In the genomic region with DNA sequence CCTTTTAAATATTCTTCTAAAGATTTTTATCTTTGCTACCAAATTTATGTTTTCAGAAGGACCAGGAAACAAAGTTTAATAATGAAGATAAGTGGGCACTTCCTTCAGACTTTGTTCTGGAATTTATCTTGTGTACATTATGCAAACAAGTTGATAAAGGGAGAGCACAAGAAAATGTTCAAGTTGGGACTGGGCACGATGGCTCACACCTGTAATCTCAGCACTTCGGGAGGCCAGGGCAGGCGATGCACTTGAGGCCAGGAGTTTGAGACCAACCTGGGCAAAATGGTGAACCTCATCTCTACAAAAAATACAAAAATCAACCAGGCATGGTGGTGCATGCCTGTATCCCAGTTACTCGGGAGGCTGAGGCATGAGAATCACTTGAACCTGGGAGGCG, we compare ENCODE assay signal across 20 cellular contexts. TPM values are rescaled to one million over a fixed set of nuclear protein-coding genes. Genes with fewer than 3 reads are reported as not detected.
A peak's percentile ranks its signal among the peaks of the same experiment; 100 is the strongest.
DNase-seq lines count a peak whose midpoint lies in the region; ATAC-seq and TF ChIP-seq lines count a peak whose summit lies in the region.
"Had no signal": no experiment of that assay in that cellular context is flagged by ENCODE, and none has a peak within 500 bp of the region (broad histone marks: within the 10 kb centered on the region; RNA-seq: fewer than 3 reads in every experiment).

No MANE protein-coding gene starts in this region.

- H3K9me3 Mint-ChIP-seq in CD14-positive monocyte = peaks cover 0 to 5% (median 3%) of the 10 kb centered on the region in 7 donors
- no peaks in the 10 kb centered on the region for H3K9me3 Mint-ChIP-seq in dendritic cell treated with granulocyte-macrophage colony-stimulating factor and Interleukin-4, amounts not matched to agents 40 ng/mL and 50 ng/mL, for 4 days
- H3K9me3 Mint-ChIP-seq in activated naive CD4-positive, alpha-beta T cell treated with anti-CD3 and anti-CD28 coated beads, Interleukin-2, amount 10 ng/mL, durations not matched to agents 7 days and 5 days = no peaks in the 10 kb centered on the region
- H3K9me3 Mint-ChIP-seq: CD8-positive, alpha-beta memory T cell had no signal

- H3K27ac ChIP-seq in spleen = peak overlapping the region in 5 of 8 donors; percentile 31 to 91 (median 74)
- H3K27ac ChIP-seq: BLaER1 had no signal

- no peak for TF ChIP-seq POLR2A in spleen (IDR thresholded peaks at IDR 0.05)

- peaks cover 34 to 55% of the 10 kb centered on the region in 2 donors for H3K36me3 Mint-ChIP-seq in CD14-positive monocyte
- H3K36me3 Mint-ChIP-seq in dendritic cell treated with granulocyte-macrophage colony-stimulating factor and Interleukin-4, amounts not matched to agents 40 ng/mL and 50 ng/mL, for 4 days (ENCODE audit: low read depth) = peaks cover 38% of the 10 kb centered on the region
- no peaks in the 10 kb centered on the region for H3K36me3 Mint-ChIP-seq in activated naive CD4-positive, alpha-beta T cell treated with anti-CD3 and anti-CD28 coated beads, Interleukin-2, amount 10 ng/mL, durations not matched to agents 7 days and 5 days
- H3K36me3 Mint-ChIP-seq: CD4-positive, CD25-positive, alpha-beta regulatory T cell; CD8-positive, alpha-beta memory T cell had no signal

- H3K4me1 ChIP-seq in spleen = peaks cover 0 to 80% (median 20%) of the 10 kb centered on the region in 6 donors

- H3K4me3 Mint-ChIP-seq in CD14-positive monocyte = no peak overlapping the region
- H3K4me3 Mint-ChIP-seq in dendritic cell treated with granulocyte-macrophage colony-stimulating factor and Interleukin-4, amounts not matched to agents 40 ng/mL and 50 ng/mL, for 4 days = no peak overlapping the region
- H3K4me3 Mint-ChIP-seq in activated naive CD4-positive, alpha-beta T cell treated with anti-CD3 and anti-CD28 coated beads, Interleukin-2, amount 10 ng/mL, durations not matched to agents 7 days and 5 days = no peak overlapping the region
- H3K4me3 Mint-ChIP-seq: CD4-positive, CD25-positive, alpha-beta regulatory T cell; CD8-positive, alpha-beta memory T cell; HFFc6 had no signal

- intact Hi-C loops in CD14-positive monocyte (cut with micrococcal nuclease) = loop anchor here in 1 of 2 donors (10.0 kb wide), 1 partner anchor 392 kb away; no protein-coding TSS in a partner anchor
- intact Hi-C loops in dendritic cell treated with granulocyte-macrophage colony-stimulating factor and Interleukin-4, amounts not matched to agents 40 ng/mL and 50 ng/mL, for 4 days (cut with micrococcal nuclease) = no loop called here
- intact Hi-C loops in spleen (cut with DNase I; ENCODE audit: low total_unique reads) = no loop called here

- peaks cover 85% of the 10 kb centered on the region for H3K4me1 Mint-ChIP-seq in CD14-positive monocyte
- peaks cover 60% of the 10 kb centered on the region for H3K4me1 Mint-ChIP-seq in dendritic cell treated with granulocyte-macrophage colony-stimulating factor and Interleukin-4, amounts not matched to agents 40 ng/mL and 50 ng/mL, for 4 days (ENCODE audit: low read depth)
- H3K4me1 Mint-ChIP-seq in activated naive CD4-positive, alpha-beta T cell treated with anti-CD3 and anti-CD28 coated beads, Interleukin-2, amount 10 ng/mL, durations not matched to agents 7 days and 5 days = no peaks in the 10 kb centered on the region

- no peaks in the 10 kb centered on the region for H3K27me3 Mint-ChIP-seq in CD14-positive monocyte (ENCODE audit: low read depth in 3 of 3)
- H3K27me3 Mint-ChIP-seq in dendritic cell treated with granulocyte-macrophage colony-stimulating factor and Interleukin-4, amounts not matched to agents 40 ng/mL and 50 ng/mL, for 4 days = no peaks in the 10 kb centered on the region
- H3K27me3 Mint-ChIP-seq in activated naive CD4-positive, alpha-beta T cell treated with anti-CD3 and anti-CD28 coated beads, Interleukin-2, amount 10 ng/mL, durations not matched to agents 7 days and 5 days = peaks cover 31% of the 10 kb centered on the region

- H3K27me3 ChIP-seq in spleen (replicated peaks in 1 of 7) = peaks cover 0 to 31% (median 7%) of the 10 kb centered on the region in 7 donors
- H3K27me3 ChIP-seq: BLaER1 had no signal

- 81 to 91% (median 86%) methylated on average over 5 of the region's 5 CpGs for WGBS in spleen, 5 donors

- H3K27ac Mint-ChIP-seq in CD14-positive monocyte = peak overlapping the region; percentile 93 to 99 (median 98)
- peak overlapping the region; percentile 90 for H3K27ac Mint-ChIP-seq in dendritic cell treated with granulocyte-macrophage colony-stimulating factor and Interleukin-4, amounts not matched to agents 40 ng/mL and 50 ng/mL, for 4 days
- H3K27ac Mint-ChIP-seq in activated naive CD4-positive, alpha-beta T cell treated with anti-CD3 and anti-CD28 coated beads, Interleukin-2, amount 10 ng/mL, durations not matched to agents 7 days and 5 days = no peak overlapping the region
- H3K27ac Mint-ChIP-seq: CD4-positive, CD25-positive, alpha-beta regulatory T cell; CD8-positive, alpha-beta memory T cell; HFFc6 had no signal

- H3K4me3 ChIP-seq in spleen = no peak overlapping the region
- H3K4me3 ChIP-seq: BLaER1 had no signal

- H3K36me3 ChIP-seq in spleen = no peaks in the 10 kb centered on the region
- H3K36me3 ChIP-seq: BLaER1 had no signal

- in situ Hi-C loops in GM13976 (cut with MboI; ENCODE audit: low sequenced_read_pairs, unreplicated experiment) = no loop called here

- DNase-seq in CD14-positive monocyte (ENCODE audit: low spot score) (no peak), mucosa of gallbladder (ENCODE audit: low spot score) (peak; percentile 32), spleen (no peak), GM13976 (ENCODE audit: low spot score) (no peak)
- DNase-seq in activated naive CD4-positive, alpha-beta T cell treated with anti-CD3 and anti-CD28 coated beads, Interleukin-2, amount 10 ng/mL, durations not matched to agents 7 days and 5 days = no peak
- DNase-seq: 8988T; CD4-positive, CD25-positive, alpha-beta regulatory T cell; CD8-positive, alpha-beta memory T cell; COR-L47; GDM1; GOT3; H7; HFFc6 had no signal

- CTCF ChIA-PET in activated naive CD4-positive, alpha-beta T cell treated with anti-CD3 and anti-CD28 coated beads, Interleukin-2, amount 10 ng/mL, durations not matched to agents 7 days and 5 days (lab: Charles Lee) = no interaction called here

- no peak for TF ChIP-seq CTCF in CD14-positive monocyte (IDR thresholded peaks at IDR 0.05)
- no peak for TF ChIP-seq CTCF in spleen (IDR thresholded peaks at IDR 0.05 in 8 of 11, conservative IDR thresholded peaks at IDR 0.05 in 3 of 11)
- TF ChIP-seq CTCF in GM13976 (IDR thresholded peaks at IDR 0.05; ENCODE audit: borderline replicate concordance, control extremely low read depth, extremely low read depth, insufficient read depth, missing control alignments) = no peak

- ATAC-seq in GM21717 (IDR thresholded peaks at IDR 0.05; ENCODE audit: unreplicated experiment) (no peak), HG02798 (IDR thresholded peaks at IDR 0.05; ENCODE audit: poor library complexity, unreplicated experiment) (no peak)
- ATAC-seq: HCT116 had no signal

- H3K9me3 ChIP-seq in spleen = no peaks in the 10 kb centered on the region

RNA-seq across cellular contexts. Expression of a gene that starts 4.6 kb away (rescaled TPM):
- polyA plus RNA-seq in CD14-positive monocyte = 100 to 1,000 TPM; 543 to 876 TPM
- total RNA-seq in mucosa of gallbladder = 41.9 TPM
- total RNA-seq in spleen = 10 to 100 TPM; 26.8 to 83.2 (median 36.3) TPM
- 1 to 10 TPM; 3.1 to 8.3 (median 5.5) TPM for polyA plus RNA-seq in spleen
- total RNA-seq: A673; CD4-positive, CD25-positive, alpha-beta regulatory T cell; HFFc6; HT1080 had no signal
- polyA plus RNA-seq: CD8-positive, alpha-beta memory T cell had no signal
